In the genomic region with DNA sequence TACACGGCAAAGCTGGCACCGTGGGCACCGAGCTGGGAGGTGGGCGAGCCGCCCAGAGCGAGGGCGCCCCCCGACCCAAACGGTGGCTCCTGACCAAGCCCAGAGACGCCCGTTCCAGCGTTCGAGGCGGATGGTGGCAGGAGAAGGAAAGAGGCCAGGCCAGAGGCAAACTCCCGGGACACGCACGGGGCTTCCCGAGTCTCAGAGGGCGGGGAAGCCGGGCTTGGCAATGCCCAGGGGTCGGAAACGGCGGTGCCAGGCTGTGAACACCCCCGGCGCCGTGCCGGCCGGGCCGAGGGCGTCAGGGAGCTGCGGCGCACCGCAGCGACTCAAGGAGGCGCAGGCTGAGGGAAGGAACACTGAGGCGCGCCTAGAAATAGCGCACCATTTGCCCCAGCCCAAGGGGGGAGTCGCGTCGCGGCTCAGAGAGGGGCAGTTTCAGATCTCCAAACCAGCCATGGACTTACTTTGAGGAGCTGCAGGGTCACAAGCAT, we compare ENCODE assay signal across 1 cellular context.
TF ChIP-seq lines count a peak whose summit lies in the region.

No MANE protein-coding gene starts in this region.

TF ChIP-seq in GM23338, 12 proteins besides CTCF, POLR2A, EP300 and RAD21 (continued from another document):
- TF ChIP-seq, protein P1, sequence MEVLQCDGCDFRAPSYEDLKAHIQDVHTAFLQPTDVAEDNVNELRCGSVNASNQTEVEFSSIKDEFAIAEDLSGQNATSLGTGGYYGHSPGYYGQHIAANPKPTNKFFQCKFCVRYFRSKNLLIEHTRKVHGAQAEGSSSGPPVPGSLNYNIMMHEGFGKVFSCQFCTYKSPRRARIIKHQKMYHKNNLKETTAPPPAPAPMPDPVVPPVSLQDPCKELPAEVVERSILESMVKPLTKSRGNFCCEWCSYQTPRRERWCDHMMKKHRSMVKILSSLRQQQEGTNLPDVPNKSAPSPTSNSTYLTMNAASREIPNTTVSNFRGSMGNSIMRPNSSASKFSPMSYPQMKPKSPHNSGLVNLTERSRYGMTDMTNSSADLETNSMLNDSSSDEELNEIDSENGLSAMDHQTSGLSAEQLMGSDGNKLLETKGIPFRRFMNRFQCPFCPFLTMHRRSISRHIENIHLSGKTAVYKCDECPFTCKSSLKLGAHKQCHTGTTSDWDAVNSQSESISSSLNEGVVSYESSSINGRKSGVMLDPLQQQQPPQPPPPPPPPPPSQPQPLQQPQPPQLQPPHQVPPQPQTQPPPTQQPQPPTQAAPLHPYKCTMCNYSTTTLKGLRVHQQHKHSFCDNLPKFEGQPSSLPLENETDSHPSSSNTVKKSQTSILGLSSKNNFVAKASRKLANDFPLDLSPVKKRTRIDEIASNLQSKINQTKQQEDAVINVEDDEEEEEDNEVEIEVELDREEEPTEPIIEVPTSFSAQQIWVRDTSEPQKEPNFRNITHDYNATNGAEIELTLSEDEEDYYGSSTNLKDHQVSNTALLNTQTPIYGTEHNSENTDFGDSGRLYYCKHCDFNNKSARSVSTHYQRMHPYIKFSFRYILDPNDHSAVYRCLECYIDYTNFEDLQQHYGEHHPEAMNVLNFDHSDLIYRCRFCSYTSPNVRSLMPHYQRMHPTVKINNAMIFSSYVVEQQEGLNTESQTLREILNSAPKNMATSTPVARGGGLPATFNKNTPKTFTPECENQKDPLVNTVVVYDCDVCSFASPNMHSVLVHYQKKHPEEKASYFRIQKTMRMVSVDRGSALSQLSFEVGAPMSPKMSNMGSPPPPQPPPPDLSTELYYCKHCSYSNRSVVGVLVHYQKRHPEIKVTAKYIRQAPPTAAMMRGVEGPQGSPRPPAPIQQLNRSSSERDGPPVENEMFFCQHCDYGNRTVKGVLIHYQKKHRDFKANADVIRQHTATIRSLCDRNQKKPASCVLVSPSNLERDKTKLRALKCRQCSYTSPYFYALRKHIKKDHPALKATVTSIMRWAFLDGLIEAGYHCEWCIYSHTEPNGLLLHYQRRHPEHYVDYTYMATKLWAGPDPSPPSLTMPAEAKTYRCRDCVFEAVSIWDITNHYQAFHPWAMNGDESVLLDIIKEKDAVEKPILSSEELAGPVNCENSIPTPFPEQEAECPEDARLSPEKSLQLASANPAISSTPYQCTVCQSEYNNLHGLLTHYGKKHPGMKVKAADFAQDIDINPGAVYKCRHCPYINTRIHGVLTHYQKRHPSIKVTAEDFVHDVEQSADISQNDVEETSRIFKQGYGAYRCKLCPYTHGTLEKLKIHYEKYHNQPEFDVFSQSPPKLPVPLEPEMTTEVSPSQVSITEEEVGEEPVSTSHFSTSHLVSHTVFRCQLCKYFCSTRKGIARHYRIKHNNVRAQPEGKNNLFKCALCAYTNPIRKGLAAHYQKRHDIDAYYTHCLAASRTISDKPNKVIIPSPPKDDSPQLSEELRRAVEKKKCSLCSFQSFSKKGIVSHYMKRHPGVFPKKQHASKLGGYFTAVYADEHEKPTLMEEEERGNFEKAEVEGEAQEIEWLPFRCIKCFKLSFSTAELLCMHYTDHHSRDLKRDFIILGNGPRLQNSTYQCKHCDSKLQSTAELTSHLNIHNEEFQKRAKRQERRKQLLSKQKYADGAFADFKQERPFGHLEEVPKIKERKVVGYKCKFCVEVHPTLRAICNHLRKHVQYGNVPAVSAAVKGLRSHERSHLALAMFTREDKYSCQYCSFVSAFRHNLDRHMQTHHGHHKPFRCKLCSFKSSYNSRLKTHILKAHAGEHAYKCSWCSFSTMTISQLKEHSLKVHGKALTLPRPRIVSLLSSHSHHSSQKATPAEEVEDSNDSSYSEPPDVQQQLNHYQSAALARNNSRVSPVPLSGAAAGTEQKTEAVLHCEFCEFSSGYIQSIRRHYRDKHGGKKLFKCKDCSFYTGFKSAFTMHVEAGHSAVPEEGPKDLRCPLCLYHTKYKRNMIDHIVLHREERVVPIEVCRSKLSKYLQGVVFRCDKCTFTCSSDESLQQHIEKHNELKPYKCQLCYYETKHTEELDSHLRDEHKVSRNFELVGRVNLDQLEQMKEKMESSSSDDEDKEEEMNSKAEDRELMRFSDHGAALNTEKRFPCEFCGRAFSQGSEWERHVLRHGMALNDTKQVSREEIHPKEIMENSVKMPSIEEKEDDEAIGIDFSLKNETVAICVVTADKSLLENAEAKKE (CRISPR knock-in tag; IDR thresholded peaks at IDR 0.05): no peak
- TF ChIP-seq, protein P2, sequence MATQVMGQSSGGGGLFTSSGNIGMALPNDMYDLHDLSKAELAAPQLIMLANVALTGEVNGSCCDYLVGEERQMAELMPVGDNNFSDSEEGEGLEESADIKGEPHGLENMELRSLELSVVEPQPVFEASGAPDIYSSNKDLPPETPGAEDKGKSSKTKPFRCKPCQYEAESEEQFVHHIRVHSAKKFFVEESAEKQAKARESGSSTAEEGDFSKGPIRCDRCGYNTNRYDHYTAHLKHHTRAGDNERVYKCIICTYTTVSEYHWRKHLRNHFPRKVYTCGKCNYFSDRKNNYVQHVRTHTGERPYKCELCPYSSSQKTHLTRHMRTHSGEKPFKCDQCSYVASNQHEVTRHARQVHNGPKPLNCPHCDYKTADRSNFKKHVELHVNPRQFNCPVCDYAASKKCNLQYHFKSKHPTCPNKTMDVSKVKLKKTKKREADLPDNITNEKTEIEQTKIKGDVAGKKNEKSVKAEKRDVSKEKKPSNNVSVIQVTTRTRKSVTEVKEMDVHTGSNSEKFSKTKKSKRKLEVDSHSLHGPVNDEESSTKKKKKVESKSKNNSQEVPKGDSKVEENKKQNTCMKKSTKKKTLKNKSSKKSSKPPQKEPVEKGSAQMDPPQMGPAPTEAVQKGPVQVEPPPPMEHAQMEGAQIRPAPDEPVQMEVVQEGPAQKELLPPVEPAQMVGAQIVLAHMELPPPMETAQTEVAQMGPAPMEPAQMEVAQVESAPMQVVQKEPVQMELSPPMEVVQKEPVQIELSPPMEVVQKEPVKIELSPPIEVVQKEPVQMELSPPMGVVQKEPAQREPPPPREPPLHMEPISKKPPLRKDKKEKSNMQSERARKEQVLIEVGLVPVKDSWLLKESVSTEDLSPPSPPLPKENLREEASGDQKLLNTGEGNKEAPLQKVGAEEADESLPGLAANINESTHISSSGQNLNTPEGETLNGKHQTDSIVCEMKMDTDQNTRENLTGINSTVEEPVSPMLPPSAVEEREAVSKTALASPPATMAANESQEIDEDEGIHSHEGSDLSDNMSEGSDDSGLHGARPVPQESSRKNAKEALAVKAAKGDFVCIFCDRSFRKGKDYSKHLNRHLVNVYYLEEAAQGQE (IDR thresholded peaks at IDR 0.05; ENCODE audit: unreplicated experiment): no peak
- TF ChIP-seq ZNF114 (CRISPR knock-in tag; IDR thresholded peaks at IDR 0.05) (no peak), NANOG (IDR thresholded peaks at IDR 0.05; ENCODE audit: borderline replicate concordance) (no peak), EZH2 (IDR thresholded peaks at IDR 0.05; ENCODE audit: low read depth, unreplicated experiment) (no peak), POLR2AphosphoS5 (IDR thresholded peaks at IDR 0.05; ENCODE audit: low read depth) (no peak), STAT1 (IDR thresholded peaks at IDR 0.05; ENCODE audit: unreplicated experiment) (no peak)
